Comparison of ENCODE assay signal across 8 cellular contexts in the genomic region with DNA sequence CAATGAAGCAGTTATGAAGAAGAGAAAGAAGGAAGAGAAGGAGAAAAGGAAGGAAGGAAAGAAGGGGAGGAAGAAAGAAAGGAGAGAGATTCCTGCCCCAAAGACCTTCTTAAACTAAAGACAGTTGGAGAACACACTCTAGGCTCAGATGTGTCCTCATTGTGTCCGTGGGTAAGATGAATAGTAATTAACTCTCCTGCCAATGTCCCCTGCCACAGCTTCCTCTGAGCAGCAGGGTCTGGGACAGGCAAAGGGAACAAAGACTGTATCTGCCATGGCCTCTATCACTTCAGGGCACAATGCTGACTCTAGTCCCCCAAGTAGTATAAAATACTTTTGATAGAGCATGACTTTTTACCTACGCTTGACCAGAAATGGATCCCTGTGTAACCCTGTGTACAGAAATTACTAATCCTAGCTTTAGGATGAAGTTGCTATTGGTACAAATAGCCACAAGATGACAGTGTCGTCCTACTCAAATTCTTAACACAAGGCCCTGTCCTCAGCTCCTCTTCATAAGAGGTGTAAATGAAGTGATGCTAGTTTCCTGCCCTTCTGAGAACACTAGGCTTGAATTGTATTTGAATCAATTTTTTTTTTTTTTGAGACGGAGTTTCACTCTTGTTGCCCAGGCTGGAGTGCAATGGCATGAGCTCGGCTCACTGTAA.
DNase-seq lines count a peak whose midpoint lies in the region; ATAC-seq and TF ChIP-seq lines count a peak whose summit lies in the region.

No MANE protein-coding gene starts in this region.

- H3K9me3 Mint-ChIP-seq in stimulated activated memory B cell treated with anti-CD40 and anti-IgM and Interleukin-4, amounts not matched to agents 10 μg/mL and 1 μg/mL and 100 μg/mL, for 72 hours, result no peaks in the 10 kb centered on the region

- H3K27me3 ChIP-seq in adipocyte (replicated peaks; ENCODE audit: control insufficient read depth, insufficient read depth, low read length) (peaks cover 6% of the 10 kb centered on the region), hepatocyte (no peaks in the 10 kb centered on the region)

- no peaks in the 10 kb centered on the region for H3K27me3 Mint-ChIP-seq in stimulated activated memory B cell treated with anti-CD40 and anti-IgM and Interleukin-4, amounts not matched to agents 10 μg/mL and 1 μg/mL and 100 μg/mL, for 72 hours

- H3K36me3 ChIP-seq in adipocyte (ENCODE audit: control insufficient read depth, insufficient read depth, low read length, severe bottlenecking), result no peaks in the 10 kb centered on the region
- no peaks in the 10 kb centered on the region for H3K36me3 ChIP-seq in hepatocyte (replicated peaks; ENCODE audit: insufficient read depth, low read depth)

- H3K27ac ChIP-seq in hepatocyte, result no peak overlapping the region

- TF ChIP-seq POLR2A in GM18505 (IDR thresholded peaks at IDR 0.05; ENCODE audit: borderline replicate concordance, extremely low read depth, insufficient read depth, insufficient read length), result no peak

- peaks cover 5% of the 10 kb centered on the region for H3K4me1 ChIP-seq in adipocyte (ENCODE audit: control insufficient read depth, insufficient read depth, low read length)
- H3K4me1 ChIP-seq in hepatocyte (ENCODE audit: insufficient read depth), result peaks cover 14% of the 10 kb centered on the region

- H3K9me2 ChIP-seq in hepatocyte (replicated peaks; ENCODE audit: insufficient read depth), result no peaks in the 10 kb centered on the region

- no peaks in the 10 kb centered on the region for H3K36me3 Mint-ChIP-seq in stimulated activated memory B cell treated with anti-CD40 and anti-IgM and Interleukin-4, amounts not matched to agents 10 μg/mL and 1 μg/mL and 100 μg/mL, for 72 hours

- H3K4me3 ChIP-seq in adipocyte (ENCODE audit: low read length) (no peak overlapping the region), hepatocyte (no peak overlapping the region)

- H3K27ac Mint-ChIP-seq in stimulated activated memory B cell treated with anti-CD40 and anti-IgM and Interleukin-4, amounts not matched to agents 10 μg/mL and 1 μg/mL and 100 μg/mL, for 72 hours, result no peak overlapping the region

- H3K4me1 Mint-ChIP-seq in stimulated activated memory B cell treated with anti-CD40 and anti-IgM and Interleukin-4, amounts not matched to agents 10 μg/mL and 1 μg/mL and 100 μg/mL, for 72 hours, result no peaks in the 10 kb centered on the region

- TF ChIP-seq CTCF in hepatocyte (IDR thresholded peaks at IDR 0.05; ENCODE audit: poor library complexity), result peak; percentile 83

- H3K9me3 ChIP-seq in adipocyte (ENCODE audit: control insufficient read depth, low read length), result no peaks in the 10 kb centered on the region
- H3K9me3 ChIP-seq in hepatocyte (ENCODE audit: low read depth), result no peaks in the 10 kb centered on the region

- 50% methylated on average over 5 of the region's 5 CpGs for WGBS in hepatocyte (ENCODE audit: low lambda C conversion rate, missing lambda C conversion rate)

- peak; percentile 68 for ATAC-seq in stimulated activated memory B cell treated with anti-CD40 and anti-IgM and Interleukin-4, amounts not matched to agents 10 μg/mL and 1 μg/mL and 100 μg/mL, for 72 hours
- no peak for ATAC-seq in GM18505 (IDR thresholded peaks at IDR 0.05; ENCODE audit: unreplicated experiment)

- DNase-seq in DMS 273 treated with DMSO at 0.1 percent for 48 hours (lab: John Stamatoyannopoulos, UW) (peak; percentile 26), HCEC 1CT (peak; percentile 60), NCI-H2227 treated with DMSO at 0.1 percent for 48 hours (lab: John Stamatoyannopoulos, UW) (peak; percentile 45), adipocyte (ENCODE audit: low read depth) (peak; percentile 55), hepatocyte (ENCODE audit: low spot score) (peak; percentile 74)
- DNase-seq in activated CD4-positive, alpha-beta T cell treated with anti-CD3 and anti-CD28 coated beads for 48 hours, result no peak

- no peak overlapping the region for H3K4me2 ChIP-seq in hepatocyte

- no peak overlapping the region for H3K9ac ChIP-seq in adipocyte (ENCODE audit: low read length)

- H3K79me2 ChIP-seq in hepatocyte, result no peaks in the 10 kb centered on the region

- H2AFZ ChIP-seq in hepatocyte, result no peak overlapping the region

- no peaks in the 10 kb centered on the region for H4K20me1 ChIP-seq in hepatocyte (ENCODE audit: insufficient read depth, poor library complexity, severe bottlenecking)

- H3K4me3 Mint-ChIP-seq in stimulated activated memory B cell treated with anti-CD40 and anti-IgM and Interleukin-4, amounts not matched to agents 10 μg/mL and 1 μg/mL and 100 μg/mL, for 72 hours, result no peak overlapping the region
